In genomic region chr3:143084856-143085731, GRCh38 we compare ENCODE assay signal across 1 cellular context.
TF ChIP-seq lines count a peak whose summit lies in the region.

No MANE protein-coding gene starts in this region.

TF ChIP-seq in SK-N-SH treated with all-trans-retinoic acid at 6 μM for 48 hours, 23 proteins besides CTCF, POLR2A, EP300 and RAD21 (continued from another document):
- TF ChIP-seq POU6F1 (CRISPR knock-in tag; IDR thresholded peaks at IDR 0.05; ENCODE audit: borderline replicate concordance, low read depth): no peak
